8 cellular contexts compared by ENCODE assay signal in genomic region chr7:47945261-47946015, GRCh38. TPM values are rescaled to one million over a fixed set of nuclear protein-coding genes. Genes with fewer than 3 reads are reported as not detected.
DNase-seq lines count a peak whose midpoint lies in the region; ATAC-seq, FAIRE-seq and TF ChIP-seq lines count a peak whose summit lies in the region.

No MANE protein-coding gene starts in this region.

- CTCF ChIA-PET in Panc1 (lab: Charles Lee): interaction anchor here (0.5 to 1.8 kb wide), 10 partner anchors 22 to 691 kb away, joined by 3 to 17 read pairs (median 4); no protein-coding TSS in a partner anchor

- TF ChIP-seq EP300 in tibial nerve (IDR thresholded peaks at IDR 0.05): no peak

- peak; percentile 56 for FAIRE-seq in pancreas (lab: Jason Lieb, UNC)

- ATAC-seq in HG03520 (IDR thresholded peaks at IDR 0.05; ENCODE audit: unreplicated experiment) (peak; percentile 56), Panc1 (peak; percentile 82), pancreas (peak; percentile 63 to 87 (median 76))

- H3K27me3 ChIP-seq in Panc1 (ENCODE audit: control insufficient read depth, insufficient read depth, low read length): no peaks in the 10 kb centered on the region
- H3K27me3 ChIP-seq in pancreas: no peaks in the 10 kb centered on the region
- H3K27me3 ChIP-seq in tibial nerve: no peaks in the 10 kb centered on the region

- WGBS in pancreas, 2 donors: 39 to 42% methylated on average over 8 of the region's 8 CpGs
- whole genome bisulfite sequencing in tibial nerve, 2 donors: 38 to 46% methylated on average over 8 of the region's 8 CpGs

- POLR2A ChIA-PET in Panc1 (lab: Charles Lee): no interaction called here

- in situ Hi-C loops in Panc1 (cut with HindIII; ENCODE audit: low pct_unique_long_range_greater_than_20kb, low sequenced_read_pairs): no loop called here

- peak; percentile 30 to 53 for DNase-seq in NOMO-1 (lab: John Stamatoyannopoulos, UW; ENCODE audit: unreplicated experiment in 2 of 2)
- DNase-seq in NOMO-1 treated with dmso at 0.1 percent for 144 hours (lab: John Stamatoyannopoulos, UW; ENCODE audit: unreplicated experiment): no peak
- DNase-seq in Panc1 (ENCODE audit: low read depth, low spot score): peak; percentile 22
- peak; percentile 83 to 89 for DNase-seq in activated T-cell treated with anti-CD3 and anti-CD28 coated beads, Interleukin-2, amount 50 U/mL, for 48 hours
- DNase-seq in fibroblast of the conjunctiva (ENCODE audit: low read depth): peak; percentile 37
- peak in 5 of 6 donors; percentile 45 to 91 (median 72) for DNase-seq in pancreas
- DNase-seq in tibial nerve (ENCODE audit: low spot score in 2 of 2): peak; percentile 89 to 99

- H3K9me3 ChIP-seq in Panc1 (ENCODE audit: control insufficient read depth, insufficient read depth, low read depth, low read length): no peaks in the 10 kb centered on the region
- no peaks in the 10 kb centered on the region for H3K9me3 ChIP-seq in pancreas
- H3K9me3 ChIP-seq in tibial nerve: no peaks in the 10 kb centered on the region

- no peak for TF ChIP-seq POLR2A in tibial nerve (IDR thresholded peaks at IDR 0.05)

- peak overlapping the region; percentile 76 for H3K27ac ChIP-seq in Panc1 (ENCODE audit: low read length)
- H3K27ac ChIP-seq in pancreas: no peak overlapping the region
- peak overlapping the region in 1 of 4 donors; percentile 21 for H3K27ac ChIP-seq in tibial nerve

- H3K36me3 ChIP-seq in Panc1 (ENCODE audit: control insufficient read depth, insufficient read depth, low read length) (no peaks in the 10 kb centered on the region), pancreas (no peaks in the 10 kb centered on the region), tibial nerve (no peaks in the 10 kb centered on the region)

- no TSS peak for BruUV-seq in Panc1 (replicated peaks; lab: Mats Ljungman, UMichigan)

- peak; percentile 89 for TF ChIP-seq CTCF in Panc1 (IDR thresholded peaks at IDR 0.05)
- TF ChIP-seq CTCF in pancreas (IDR thresholded peaks at IDR 0.05): peak; percentile 44 to 78 (median 66)
- peak; percentile 63 to 80 (median 75) for TF ChIP-seq CTCF in tibial nerve (IDR thresholded peaks at IDR 0.05)

- H3K4me3 ChIP-seq in Panc1 (ENCODE audit: low read depth in 2 of 2, low read length in 2 of 2) (no peak overlapping the region), pancreas (no peak overlapping the region), tibial nerve (no peak overlapping the region)

- intact Hi-C loops in Panc1 (cut with micrococcal nuclease; ENCODE audit: unreplicated experiment): loop anchor here (2.0 to 5.0 kb wide), 2 partner anchors 209 to 678 kb away; no protein-coding TSS in a partner anchor
- intact Hi-C loops in pancreas (cut with DNase I): loop anchor here in 2 of 3 donors (5.0 kb wide), 1 partner anchor 162 kb away; no protein-coding TSS in a partner anchor

- H3K4me1 ChIP-seq in Panc1 (ENCODE audit: control insufficient read depth, insufficient read depth, low read length) (peaks cover 29% of the 10 kb centered on the region), pancreas (no peaks in the 10 kb centered on the region), tibial nerve (peaks cover 0 to 18% (median 2%) of the 10 kb centered on the region in 4 donors)

RNA-seq across cellular contexts. Expression of gene PKD1L1, which starts 2.8 kb away (rescaled TPM):
- total RNA-seq in Panc1 (2021; ENCODE audit: unreplicated experiment): 2.2 TPM
- polyA plus RNA-seq in Panc1 (2012; ENCODE audit: insufficient read length): 2.5 TPM
- total RNA-seq in pancreas: under 1 TPM; 0.03 to 0.14 (median 0.09) TPM
- under 1 TPM; 0.19 to 0.54 TPM for polyA plus RNA-seq in pancreas
- total RNA-seq in tibial nerve: 1 to 10 TPM in 2 of 4 donors, under 1 TPM in 2; 0.44 to 8.4 (median 0.82) TPM

RNA-seq across cellular contexts. Expression of gene HUS1, which starts 34.0 kb away (rescaled TPM):
- total RNA-seq in Panc1 (2021; ENCODE audit: unreplicated experiment) (72.7 TPM), pancreas (10 to 100 TPM; 12.0 to 16.3 (median 14.2) TPM), tibial nerve (10 to 100 TPM; 26.2 to 29.4 (median 27.8) TPM)
- 29.3 TPM for polyA plus RNA-seq in Panc1 (2012; ENCODE audit: insufficient read length)
- 1 to 10 TPM; 4.6 to 8.1 TPM for polyA plus RNA-seq in pancreas
